Comparison of ENCODE assay signal across 8 cellular contexts in the genomic region with DNA sequence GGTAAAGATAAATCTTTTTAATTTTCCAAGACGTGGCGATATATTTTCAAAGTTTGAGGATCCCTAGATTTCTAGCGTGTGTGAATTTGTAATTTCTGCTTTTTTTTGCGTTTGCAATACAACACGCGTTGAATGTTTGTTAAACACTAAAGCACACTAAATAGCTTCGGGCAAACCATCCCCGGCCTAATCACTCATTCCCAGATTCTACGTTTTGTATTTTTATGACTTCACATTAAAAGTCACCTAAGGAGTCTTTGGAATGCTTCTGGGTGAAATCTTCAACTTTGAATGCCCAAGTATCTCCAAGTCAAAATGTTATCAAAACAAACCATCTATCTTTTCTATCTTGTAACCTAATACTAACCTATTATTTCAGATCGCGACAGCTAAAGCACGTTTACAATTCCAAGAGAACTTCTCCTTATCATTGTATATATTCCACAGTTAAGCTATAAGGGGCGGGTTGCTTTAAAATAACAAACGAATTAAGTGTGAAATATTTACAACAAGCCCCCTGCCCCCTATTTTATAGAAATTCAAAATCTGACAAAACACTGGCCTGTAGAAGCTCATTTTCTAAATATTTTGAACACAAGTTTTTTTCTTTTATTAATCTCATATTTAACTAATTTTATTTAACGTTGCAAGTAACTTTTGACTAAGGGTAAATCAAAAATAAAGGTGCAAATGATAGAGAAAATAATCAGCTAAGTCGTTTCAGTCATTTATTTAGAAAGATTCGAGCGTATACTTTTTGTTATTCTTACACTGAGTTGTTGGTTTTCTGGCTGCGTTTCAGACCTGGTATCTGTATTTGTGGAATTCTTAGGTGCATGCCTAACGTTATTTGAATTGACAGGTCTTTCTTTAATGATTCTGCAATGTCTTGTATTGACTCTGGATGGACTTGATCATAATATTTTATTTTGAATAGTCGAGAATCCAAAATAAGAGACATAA. TPM values are rescaled to one million over a fixed set of nuclear protein-coding genes. Genes with fewer than 3 reads are reported as not detected.
A peak's percentile ranks its signal among the peaks of the same experiment; 100 is the strongest.
DNase-seq lines count a peak whose midpoint lies in the region; ATAC-seq and TF ChIP-seq lines count a peak whose summit lies in the region.

No MANE protein-coding gene starts in this region.

- peaks cover 21 to 100% (median 86%) of the 10 kb centered on the region in 9 donors for H3K27me3 ChIP-seq in heart left ventricle
- H3K27me3 ChIP-seq in ascending aorta = peaks cover 17% of the 10 kb centered on the region
- peaks cover 99% of the 10 kb centered on the region for H3K27me3 ChIP-seq in transverse colon

- H3K4me3 ChIP-seq in heart left ventricle = peak overlapping the region in 10 of 12 donors; percentile 29 to 48 (median 37)
- peak overlapping the region; percentile 38 to 52 for H3K4me3 ChIP-seq in ascending aorta
- peak overlapping the region in 3 of 4 donors; percentile 20 to 49 (median 28) for H3K4me3 ChIP-seq in transverse colon

- ATAC-seq in heart left ventricle (no peak), Right ventricle myocardium inferior (no peak), HG03342 (IDR thresholded peaks at IDR 0.05; ENCODE audit: unreplicated experiment) (no peak), GM21737 (IDR thresholded peaks at IDR 0.05; ENCODE audit: unreplicated experiment) (no peak)

- intact Hi-C loops in heart left ventricle (cut with DNase I) = no loop called here
- intact Hi-C loops in Right ventricle myocardium inferior (cut with DNase I) = no loop called here
- intact Hi-C loops in ascending aorta (cut with DNase I) = no loop called here
- intact Hi-C loops in transverse colon (cut with DNase I; ENCODE audit: low total_unique reads) = no loop called here

- TF ChIP-seq POLR2A in heart left ventricle (IDR thresholded peaks at IDR 0.05) (no peak), transverse colon (IDR thresholded peaks at IDR 0.05) (no peak)

- in situ Hi-C loops in transverse colon (cut with MboI; ENCODE audit: low pct_ligation_motif_present in 1 of 4, low pct_unique_long_range_greater_than_20kb in 1 of 4, low sequenced_read_pairs in 3 of 4) = no loop called here

- DNase-seq in heart left ventricle (no peak), Right ventricle myocardium inferior (ENCODE audit: missing footprints) (no peak), ascending aorta (ENCODE audit: low spot score in 2 of 2) (no peak), left kidney (ENCODE audit: low read depth, low spot score) (peak; percentile 49), transverse colon (no peak), NCI-H2029 (lab: John Stamatoyannopoulos, UW) (no peak)

- WGBS in heart left ventricle, 4 donors = 5 to 7% (median 6%) methylated on average over 21 of the region's 21 CpGs
- 10 to 11% methylated on average over 21 of the region's 21 CpGs for WGBS in transverse colon (ENCODE audit: low coverage in 1 of 2), 2 donors

- H3K4me1 ChIP-seq in heart left ventricle (peaks cover 0 to 22% (median 12%) of the 10 kb centered on the region in 12 donors), ascending aorta (peaks cover 0 to 11% of the 10 kb centered on the region in 2 donors), transverse colon (peaks cover 5 to 19% (median 13%) of the 10 kb centered on the region in 4 donors)

- no peak for TF ChIP-seq EP300 in transverse colon (IDR thresholded peaks at IDR 0.05; ENCODE audit: low read depth)

- peaks cover 0 to 13% (median 0%) of the 10 kb centered on the region in 12 donors for H3K9me3 ChIP-seq in heart left ventricle
- H3K9me3 ChIP-seq in ascending aorta = peaks cover 0 to 13% of the 10 kb centered on the region in 2 donors
- H3K9me3 ChIP-seq in transverse colon = no peaks in the 10 kb centered on the region

- TF ChIP-seq CTCF in heart left ventricle (IDR thresholded peaks at IDR 0.05) (no peak), ascending aorta (IDR thresholded peaks at IDR 0.05) (no peak), transverse colon (IDR thresholded peaks at IDR 0.05) (no peak)

- H3K36me3 ChIP-seq in heart left ventricle (no peaks in the 10 kb centered on the region), ascending aorta (no peaks in the 10 kb centered on the region), transverse colon (no peaks in the 10 kb centered on the region)

- H3K27ac ChIP-seq in heart left ventricle = no peak overlapping the region
- H3K27ac ChIP-seq in ascending aorta = no peak overlapping the region
- no peak overlapping the region for H3K27ac ChIP-seq in transverse colon

RNA-seq across cellular contexts. Expression of a gene that starts 1.2 kb away (rescaled TPM):
- total RNA-seq in heart left ventricle (not detected), Right ventricle myocardium inferior (not detected), ascending aorta (not detected), transverse colon (not detected)
- not detected for polyA plus RNA-seq in heart left ventricle
